In the genomic region with DNA sequence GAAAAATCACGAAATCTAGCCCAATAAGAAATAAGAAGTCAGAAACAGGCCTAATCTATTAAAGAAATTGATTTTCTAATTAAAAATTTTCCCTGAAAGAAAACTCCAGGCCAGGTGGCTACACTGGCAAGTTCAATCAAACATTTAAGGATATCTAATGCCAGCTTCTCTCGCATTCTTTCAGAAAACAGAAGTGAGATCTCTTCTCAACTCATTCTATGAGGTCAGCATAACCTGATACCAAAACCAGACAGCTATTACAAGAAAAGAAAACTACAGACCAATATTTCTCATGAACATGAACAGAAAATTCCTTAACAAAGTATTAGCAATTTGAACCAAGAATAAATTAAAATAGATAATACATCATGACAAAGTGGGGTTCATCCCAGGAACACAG, we compare ENCODE assay signal across 20 cellular contexts.
"Had no signal": no experiment of that assay in that cellular context is flagged by ENCODE, and none has a peak within 500 bp of the region (broad histone marks: within the 10 kb centered on the region; RNA-seq: fewer than 3 reads in every experiment).

No MANE protein-coding gene starts in this region.

- ATAC-seq: activated T-helper 17 cell treated with anti-CD3 and anti-CD28 coated beads, Interleukin-2, amount 50 U/mL, for 72 hours; T-helper 17 cell had no signal

- DNase-seq: activated B cell treated with CpG ODN at 0.5 μM for 24 hours; activated CD4-positive, alpha-beta memory T cell treated with anti-CD3 and anti-CD28 coated beads for 36 hours; activated CD4-positive, alpha-beta T cell treated with anti-CD3 and anti-CD28 coated beads for 1 hour; activated CD4-positive, alpha-beta T cell treated with anti-CD3 and anti-CD28 coated beads, Interleukin-2, amount 10 ng/mL, durations not matched to agents 7 days and 5 days; activated gamma-delta T cell; activated naive CD4-positive, alpha-beta T cell treated with anti-CD3 and anti-CD28 coated beads, Interleukin-2, amount 10 ng/mL, durations not matched to agents 7 days and 5 days; activated naive CD8-positive, alpha-beta T cell treated with anti-CD3 and anti-CD28 coated beads for 36 hours; activated T-cell treated with anti-CD3 and anti-CD28 coated beads for 4 hours; activated T-cell treated with anti-CD3 and anti-CD28 coated beads, Interleukin-2, amount 50 U/mL, for 48 hours; cerebellar nuclear complex; Kasumi-1; NCI-H1048; NCI-H146; NCI-H1930; NCI-H510A treated with DMSO at 0.1 percent for 48 hours; NCI-H69; SIG-M5; T-helper 17 cell; T-helper 9 cell had no signal
